In the genomic region with DNA sequence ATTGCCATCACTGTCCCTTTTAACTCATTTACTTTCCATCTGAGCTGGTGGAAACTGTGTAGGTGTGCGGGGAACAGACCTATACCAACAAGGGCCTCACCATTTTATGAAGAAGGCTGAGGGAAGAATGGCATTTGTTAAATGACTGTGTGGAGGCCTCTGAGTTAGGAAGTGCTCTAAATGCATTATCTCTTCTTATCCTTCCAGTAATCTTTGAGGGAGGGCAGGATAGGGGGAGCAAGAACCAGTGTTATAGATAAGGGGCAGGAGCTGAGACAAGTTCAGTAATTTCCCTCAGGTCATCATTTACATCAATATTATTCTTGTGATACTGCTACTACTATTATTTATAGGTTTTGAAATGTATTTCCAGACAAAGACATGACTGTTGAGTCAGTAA, we compare ENCODE assay signal across 19 cellular contexts.
DNase-seq lines count a peak whose midpoint lies in the region; ATAC-seq and TF ChIP-seq lines count a peak whose summit lies in the region.
"Had no signal": no experiment of that assay in that cellular context is flagged by ENCODE, and none has a peak within 500 bp of the region (broad histone marks: within the 10 kb centered on the region; RNA-seq: fewer than 3 reads in every experiment).

No MANE protein-coding gene starts in this region.

- H3K27me3 ChIP-seq in body of pancreas: no peaks in the 10 kb centered on the region
- no peaks in the 10 kb centered on the region for H3K27me3 ChIP-seq in right cardiac atrium (ENCODE audit: control insufficient read depth, insufficient read depth)
- H3K27me3 ChIP-seq: right lobe of liver, uterus had no signal

- no peak for TF ChIP-seq POLR2A in body of pancreas (IDR thresholded peaks at IDR 0.05)

- 92 to 100% methylated on average over 1 of the region's 1 CpG for WGBS in body of pancreas, 2 donors
- 100% methylated on average over 1 of the region's 1 CpG for WGBS in right cardiac atrium

- ATAC-seq in body of pancreas (no peak), right cardiac atrium (no peak)
- ATAC-seq: activated CD8-positive, alpha-beta T cell treated with anti-CD3 and anti-CD28 coated beads, Interleukin-2, amount 10 ng/mL, durations not matched to agents 7 days and 5 days; activated T-cell treated with anti-CD3 and anti-CD28 coated beads, Interleukin-2, amount 50 U/mL, for 4 hours; right lobe of liver; stimulated activated naive CD8-positive, alpha-beta T cell treated with anti-CD3 and anti-CD28 coated beads, Interleukin-15, Interleukin-2, amounts not matched to agents 100 U/mL and 50 U/mL, for 24 hours had no signal

- H3K27ac ChIP-seq in body of pancreas: peak overlapping the region; percentile 48 to 81 (median 70)
- H3K27ac ChIP-seq in right cardiac atrium (ENCODE audit: low read length): peak overlapping the region; percentile 75
- H3K27ac ChIP-seq in temporal lobe (ENCODE audit: low read depth, low read length): peak overlapping the region; percentile 25
- H3K27ac ChIP-seq: right lobe of liver had no signal

- H3K36me3 ChIP-seq in body of pancreas (replicated peaks in 1 of 2; ENCODE audit: insufficient read depth in 1 of 2, low read depth in 2 of 2): peaks cover 8 to 32% of the 10 kb centered on the region in 2 donors
- H3K36me3 ChIP-seq: uterus had no signal

- peak; percentile 64 for DNase-seq in SK-N-DZ (ENCODE audit: low spot score)
- no peak for DNase-seq in body of pancreas
- DNase-seq in right cardiac atrium: no peak
- no peak for DNase-seq in AML-193 (lab: John Stamatoyannopoulos, UW)
- DNase-seq in UCSD-AML1 (lab: John Stamatoyannopoulos, UW; ENCODE audit: unreplicated experiment): no peak
- no peak for DNase-seq in SKM-1 treated with dmso at 0.1 percent for 144 hours (lab: John Stamatoyannopoulos, UW; ENCODE audit: unreplicated experiment)
- DNase-seq: activated CD8-positive, alpha-beta T cell treated with anti-CD3 and anti-CD28 coated beads, Interleukin-2, amount 10 ng/mL, durations not matched to agents 7 days and 5 days; activated T-cell treated with anti-CD3 and anti-CD28 coated beads, Interleukin-2, amount 50 U/mL, for 4 hours; Caco-2; EL; KG1; NCI-H2029 treated with DMSO at 0.1 percent for 48 hours; NCI-H510A treated with DMSO at 0.1 percent for 48 hours; right lobe of liver; stimulated activated CD4-positive, alpha-beta T cell treated with anti-CD3 and anti-CD28 coated beads, Interleukin-1b, Interleukin-23, amount 100 ng/mL, for 48 hours; stimulated activated naive CD8-positive, alpha-beta T cell treated with anti-CD3 and anti-CD28 coated beads, Interleukin-15, Interleukin-2, amounts not matched to agents 100 U/mL and 50 U/mL, for 24 hours; T-helper 2 cell; uterus had no signal

- peaks cover 26% of the 10 kb centered on the region for H3K4me1 ChIP-seq in body of pancreas
- peaks cover 6% of the 10 kb centered on the region for H3K4me1 ChIP-seq in right cardiac atrium (ENCODE audit: control insufficient read depth, insufficient read depth, low read length)
- H3K4me1 ChIP-seq: uterus had no signal

- intact Hi-C loops in body of pancreas (cut with DNase I): loop anchor here (10.0 kb wide), 1 partner anchor 137 kb away; no protein-coding TSS in a partner anchor
- intact Hi-C loops in right cardiac atrium (cut with DNase I): loop anchor here in 3 of 4 donors (10.0 kb wide), 4 partner anchors 67 to 207 kb away; no protein-coding TSS in a partner anchor

- H3K4me3 ChIP-seq in body of pancreas (no peak overlapping the region), right cardiac atrium (ENCODE audit: low read length) (no peak overlapping the region)
- H3K4me3 ChIP-seq: right lobe of liver, uterus had no signal

- H3K9me3 ChIP-seq in body of pancreas: no peaks in the 10 kb centered on the region
- no peaks in the 10 kb centered on the region for H3K9me3 ChIP-seq in right cardiac atrium (ENCODE audit: control insufficient read depth, low read length)
- H3K9me3 ChIP-seq: Caco-2, right lobe of liver, uterus had no signal

- no peak for TF ChIP-seq CTCF in body of pancreas (IDR thresholded peaks at IDR 0.05)

Comparison
In these comparisons a context has a peak if more than half of its experiments do, and no peak if none do; other contexts are left out.
1. H3K27ac ChIP-seq: peak in every context shown above with its lines; median percentile 75 in right cardiac atrium; 70 in body of pancreas; 25 in temporal lobe.